28 cellular contexts compared by ENCODE assay signal in the genomic region with DNA sequence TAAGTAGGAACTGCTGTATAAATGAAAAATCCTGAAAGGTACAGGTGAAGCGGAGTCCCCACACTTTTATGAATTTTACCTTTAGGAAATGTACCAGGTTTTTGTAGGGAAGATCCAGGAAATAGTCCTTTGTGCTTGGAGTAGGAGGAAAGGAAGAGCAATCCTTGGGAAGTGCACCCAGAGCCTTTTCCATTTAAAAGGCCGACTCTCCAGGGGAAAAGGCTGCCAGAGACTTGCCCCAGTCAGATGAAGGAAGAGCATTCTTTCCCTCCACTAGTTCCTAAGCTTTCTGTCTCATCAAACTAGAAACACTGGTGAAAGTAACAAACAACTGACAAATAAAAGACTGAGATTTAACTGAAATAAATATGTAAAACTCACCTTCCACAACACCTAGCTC.
"Had no signal": no experiment of that assay in that cellular context is flagged by ENCODE, and none has a peak within 500 bp of the region (broad histone marks: within the 10 kb centered on the region; RNA-seq: fewer than 3 reads in every experiment).

No MANE protein-coding gene starts in this region.

- H3K79me2 ChIP-seq: parathyroid adenoma had no signal

- ATAC-seq: natural killer cell treated with Interleukin-12 subunit alpha and Interleukin-12 subunit beta and Interleukin-15 and Interleukin-18, amount 100 ng/mL, for 72 hours; psoas muscle; right cardiac atrium; right lobe of liver; stimulated activated effector memory CD8-positive, alpha-beta T cell treated with anti-CD3 and anti-CD28 coated beads, Interleukin-12 subunit alpha, Interleukin-12 subunit beta, amount 100 ng/mL, for 72 hours; stimulated activated naive B cell treated with anti-CD40 and anti-IgM and Interleukin-4, amounts not matched to agents 10 μg/mL and 1 μg/mL and 100 μg/mL, for 72 hours had no signal

- H3K4me3 Mint-ChIP-seq: natural killer cell treated with Interleukin-12 subunit alpha and Interleukin-12 subunit beta and Interleukin-15 and Interleukin-18, amount 100 ng/mL, for 72 hours; nephron progenitor cell; neural crest cell; stimulated activated effector memory CD8-positive, alpha-beta T cell treated with anti-CD3 and anti-CD28 coated beads, Interleukin-12 subunit alpha, Interleukin-12 subunit beta, amount 100 ng/mL, for 72 hours; stimulated activated naive B cell treated with anti-CD40 and anti-IgM and Interleukin-4, amounts not matched to agents 10 μg/mL and 1 μg/mL and 100 μg/mL, for 72 hours; stimulated activated naive CD8-positive, alpha-beta T cell treated with anti-CD3 and anti-CD28 coated beads, Interleukin-15, Interleukin-2, amounts not matched to agents 100 ng/mL and 50 ng/mL, for 24 hours had no signal

- H3K36me3 Mint-ChIP-seq: stimulated activated effector memory CD8-positive, alpha-beta T cell treated with anti-CD3 and anti-CD28 coated beads, Interleukin-12 subunit alpha, Interleukin-12 subunit beta, amount 100 ng/mL, for 72 hours; stimulated activated naive B cell treated with anti-CD40 and anti-IgM and Interleukin-4, amounts not matched to agents 10 μg/mL and 1 μg/mL and 100 μg/mL, for 72 hours had no signal

- H3K27me3 Mint-ChIP-seq: natural killer cell treated with Interleukin-12 subunit alpha and Interleukin-12 subunit beta and Interleukin-15 and Interleukin-18, amount 100 ng/mL, for 72 hours; progenitor cell of endocrine pancreas; stimulated activated naive B cell treated with anti-CD40 and anti-IgM and Interleukin-4, amounts not matched to agents 10 μg/mL and 1 μg/mL and 100 μg/mL, for 72 hours; stimulated activated naive CD8-positive, alpha-beta T cell treated with anti-CD3 and anti-CD28 coated beads, Interleukin-15, Interleukin-2, amounts not matched to agents 100 ng/mL and 50 ng/mL, for 24 hours had no signal

- H3K9me3 ChIP-seq: ovary, psoas muscle, right lobe of liver, sigmoid colon, stomach, thoracic aorta, thyroid gland, tibial nerve, upper lobe of left lung, vagina had no signal

- H3K4me1 ChIP-seq: parathyroid adenoma, psoas muscle, right lobe of liver, sigmoid colon, stomach, thyroid gland, tibial nerve, upper lobe of left lung, vagina had no signal

- H3K4me1 Mint-ChIP-seq: nephron progenitor cell; stimulated activated effector memory CD8-positive, alpha-beta T cell treated with anti-CD3 and anti-CD28 coated beads, Interleukin-12 subunit alpha, Interleukin-12 subunit beta, amount 100 ng/mL, for 72 hours; stimulated activated naive B cell treated with anti-CD40 and anti-IgM and Interleukin-4, amounts not matched to agents 10 μg/mL and 1 μg/mL and 100 μg/mL, for 72 hours had no signal

- H3K36me3 ChIP-seq: ovary, right lobe of liver, sigmoid colon, stomach, thoracic aorta, thyroid gland, tibial nerve, upper lobe of left lung, vagina had no signal

- H2AFZ ChIP-seq: parathyroid adenoma had no signal

- H3K27me3 ChIP-seq: ovary, right lobe of liver, sigmoid colon, stomach, thyroid gland, tibial nerve, upper lobe of left lung, vagina had no signal

- H3K4me3 ChIP-seq: ovary, psoas muscle, right lobe of liver, sigmoid colon, stomach, thoracic aorta, thyroid gland, tibial nerve, upper lobe of left lung, vagina had no signal

- DNase-seq: nephron progenitor cell; occipital lobe; ovary; posterior cingulate gyrus; psoas muscle; right cardiac atrium; right lobe of liver; sigmoid colon; small intestine; stimulated activated CD4-positive, alpha-beta T cell treated with anti-CD3 and anti-CD28 coated beads, Interleukin-15, amount 100 ng/mL, for 24 hours; stimulated activated CD4-positive, alpha-beta T cell treated with anti-CD3 and anti-CD28 coated beads, Interleukin-2, amount 100 ng/mL, for 24 hours; stimulated activated CD4-positive, alpha-beta T cell treated with anti-CD3 and anti-CD28 coated beads, Interleukin-2, amount 100 ng/mL, for 48 hours; stimulated activated CD4-positive, alpha-beta T cell treated with anti-CD3 and anti-CD28 coated beads, Interleukin-4, amount 100 ng/mL, for 24 hours; stimulated activated naive B cell treated with anti-CD40 and anti-IgM and Interleukin-4, amounts not matched to agents 10 μg/mL and 1 μg/mL and 100 μg/mL, for 72 hours; stimulated activated naive CD4-positive, alpha-beta T cell treated with Interleukin-2 at 50 U/mL for 16 hours; stomach; thyroid gland; trophoblast cell; upper lobe of left lung had no signal

- H3K27ac ChIP-seq: ovary, parathyroid adenoma, psoas muscle, right lobe of liver, sigmoid colon, stomach, thoracic aorta, thyroid gland, tibial nerve, upper lobe of left lung, vagina had no signal

- H3K27ac Mint-ChIP-seq: natural killer cell treated with Interleukin-12 subunit alpha and Interleukin-12 subunit beta and Interleukin-15 and Interleukin-18, amount 100 ng/mL, for 72 hours; nephron progenitor cell; progenitor cell of endocrine pancreas; stimulated activated effector memory CD8-positive, alpha-beta T cell treated with anti-CD3 and anti-CD28 coated beads, Interleukin-12 subunit alpha, Interleukin-12 subunit beta, amount 100 ng/mL, for 72 hours; stimulated activated naive B cell treated with anti-CD40 and anti-IgM and Interleukin-4, amounts not matched to agents 10 μg/mL and 1 μg/mL and 100 μg/mL, for 72 hours; stimulated activated naive CD8-positive, alpha-beta T cell treated with anti-CD3 and anti-CD28 coated beads, Interleukin-15, Interleukin-2, amounts not matched to agents 100 ng/mL and 50 ng/mL, for 24 hours had no signal

- H3K9ac ChIP-seq: parathyroid adenoma had no signal
